ENCODE assay signal across 12 cellular contexts in the genomic region with DNA sequence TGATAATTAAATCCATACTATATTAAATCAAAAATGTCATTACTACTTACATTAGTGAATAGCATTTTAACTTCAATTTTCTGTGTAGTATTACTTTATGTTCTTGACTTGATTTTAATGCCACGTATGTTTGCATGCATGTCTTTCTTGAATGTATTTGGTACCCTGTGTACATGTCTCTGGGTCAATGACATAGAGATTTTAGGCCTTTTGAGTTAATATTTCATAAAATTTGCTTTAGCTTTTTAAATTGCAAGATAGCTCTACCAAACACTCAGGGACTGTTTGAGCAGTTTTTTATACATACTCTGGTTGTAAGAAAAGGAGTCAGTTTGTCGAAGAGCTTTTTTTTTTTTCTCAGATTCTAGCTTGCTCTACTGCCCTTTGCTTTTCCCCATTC. TPM values are rescaled to one million over a fixed set of nuclear protein-coding genes. Genes with fewer than 3 reads are reported as not detected.
DNase-seq lines count a peak whose midpoint lies in the region; ATAC-seq and TF ChIP-seq lines count a peak whose summit lies in the region.
"Had no signal": no experiment of that assay in that cellular context is flagged by ENCODE, and none has a peak within 500 bp of the region (broad histone marks: within the 10 kb centered on the region; RNA-seq: fewer than 3 reads in every experiment).

No MANE protein-coding gene starts in this region.

- DNase-seq in heart right ventricle (no peak), Right ventricle myocardium inferior (ENCODE audit: missing footprints) (no peak), adipocyte (ENCODE audit: low read depth) (peak; percentile 34), immature natural killer cell (no peak), uterus (no peak), aorta (no peak), globus pallidus (ENCODE audit: low spot score) (no peak)
- no peak for DNase-seq in NK-92 treated with Interleukin-12 subunit alpha and Interleukin-12 subunit beta, amount 100 ng/mL, for 24 hours (lab: John Stamatoyannopoulos, UW)
- DNase-seq: activated naive CD8-positive, alpha-beta T cell treated with anti-CD3 and anti-CD28 coated beads, Interleukin-2, amount 10 ng/mL, durations not matched to agents 7 days and 5 days; AML-193; erythroblast; left colon had no signal

- peaks cover 14 to 18% (median 15%) of the 10 kb centered on the region in 3 donors for H3K36me3 Mint-ChIP-seq in immature natural killer cell

- ATAC-seq in heart right ventricle (no peak), Right ventricle myocardium inferior (no peak), aorta (ENCODE audit: low FRiP score) (no peak)
- ATAC-seq: left colon had no signal

- intact Hi-C loops in heart right ventricle (cut with DNase I): loop anchor here in 1 of 10 donors (5.0 kb wide), 1 partner anchor 54 kb away; a partner anchor contains a TSS
- intact Hi-C loops in Right ventricle myocardium inferior (cut with DNase I): no loop called here
- intact Hi-C loops in uterus (cut with DNase I; ENCODE audit: low total_unique reads): no loop called here
- intact Hi-C loops in aorta (cut with DNase I): no loop called here

- WGBS in heart right ventricle, 2 donors: 70 to 85% methylated on average over 2 of the region's 2 CpGs
- WGBS in aorta, 2 donors: 50 to 54% methylated on average over 2 of the region's 2 CpGs

- no peak overlapping the region for H3K4me3 Mint-ChIP-seq in immature natural killer cell

- TF ChIP-seq POLR2A in uterus (IDR thresholded peaks at IDR 0.05): no peak

- H3K4me1 ChIP-seq in heart right ventricle (peaks cover 8 to 45% (median 24%) of the 10 kb centered on the region in 9 donors), adipocyte (ENCODE audit: control insufficient read depth, insufficient read depth, low read length) (peaks cover 32% of the 10 kb centered on the region), uterus (peaks cover 0 to under 1% of the 10 kb centered on the region in 2 donors), aorta (ENCODE audit: control insufficient read depth in 1 of 2, insufficient read depth in 2 of 2, low read length in 2 of 2) (no peaks in the 10 kb centered on the region)

- H3K27ac Mint-ChIP-seq in immature natural killer cell: peak overlapping the region in 5 of 6 donors; percentile 9 to 99 (median 14)

- TF ChIP-seq CTCF in heart right ventricle (IDR thresholded peaks at IDR 0.05) (no peak), uterus (IDR thresholded peaks at IDR 0.05) (no peak)

- H3K4me3 ChIP-seq in heart right ventricle (peak overlapping the region in 6 of 10 donors; percentile 77 to 93 (median 86)), adipocyte (ENCODE audit: low read length) (no peak overlapping the region), uterus (no peak overlapping the region), aorta (ENCODE audit: low read length in 2 of 2) (no peak overlapping the region)

- H3K9me3 ChIP-seq in heart right ventricle (no peaks in the 10 kb centered on the region), adipocyte (ENCODE audit: control insufficient read depth, low read length) (no peaks in the 10 kb centered on the region), uterus (no peaks in the 10 kb centered on the region), aorta (ENCODE audit: control insufficient read depth, low read length) (no peaks in the 10 kb centered on the region)

- no peaks in the 10 kb centered on the region for H3K9me3 Mint-ChIP-seq in immature natural killer cell
- H3K9me3 Mint-ChIP-seq: activated naive CD8-positive, alpha-beta T cell treated with anti-CD3 and anti-CD28 coated beads, Interleukin-2, amount 10 ng/mL, durations not matched to agents 7 days and 5 days had no signal

- peaks cover 30 to 34% of the 10 kb centered on the region in 2 donors for H3K4me1 Mint-ChIP-seq in immature natural killer cell

- H3K27ac ChIP-seq in heart right ventricle (peak overlapping the region in 5 of 10 donors; percentile 97 to 99 (median 97)), uterus (peak overlapping the region; percentile 93 to 95), aorta (ENCODE audit: low read depth in 1 of 2, low read length in 2 of 2) (no peak overlapping the region)

- H3K36me3 ChIP-seq in heart right ventricle (peaks cover 0 to 7% (median 0%) of the 10 kb centered on the region in 9 donors), adipocyte (ENCODE audit: control insufficient read depth, insufficient read depth, low read length, severe bottlenecking) (no peaks in the 10 kb centered on the region), uterus (no peaks in the 10 kb centered on the region), aorta (ENCODE audit: control insufficient read depth in 1 of 2, insufficient read depth in 2 of 2, low read length in 1 of 2) (no peaks in the 10 kb centered on the region)

- H3K9ac ChIP-seq in adipocyte (ENCODE audit: low read length): no peak overlapping the region

- H3K27me3 ChIP-seq in heart right ventricle: no peaks in the 10 kb centered on the region
- H3K27me3 ChIP-seq in adipocyte (replicated peaks; ENCODE audit: control insufficient read depth, insufficient read depth, low read length): no peaks in the 10 kb centered on the region
- no peaks in the 10 kb centered on the region for H3K27me3 ChIP-seq in uterus
- H3K27me3 ChIP-seq in aorta (ENCODE audit: control insufficient read depth in 1 of 2, insufficient read depth in 2 of 2, low read length in 1 of 2): no peaks in the 10 kb centered on the region

- peaks cover 17 to 31% (median 29%) of the 10 kb centered on the region in 3 donors for H3K27me3 Mint-ChIP-seq in immature natural killer cell (ENCODE audit: low read depth in 3 of 3)
- H3K27me3 Mint-ChIP-seq: activated naive CD8-positive, alpha-beta T cell treated with anti-CD3 and anti-CD28 coated beads, Interleukin-2, amount 10 ng/mL, durations not matched to agents 7 days and 5 days had no signal

RNA-seq across cellular contexts. Expression of a gene that starts 1.5 kb away (rescaled TPM):
- total RNA-seq in heart right ventricle (10 to 100 TPM in 7 of 10 donors, 1 to 10 TPM in 3; 1.4 to 57.8 (median 28.1) TPM), Right ventricle myocardium inferior (4.9 TPM), uterus (10 to 100 TPM in 1 of 4 donors, 1 to 10 TPM in 3; 1.3 to 10.6 (median 5.6) TPM), aorta (1 to 10 TPM; 2.4 to 2.5 TPM)
- polyA plus RNA-seq in heart right ventricle (10 to 100 TPM in 1 of 2 donors, 1 to 10 TPM in 1; 4.9 to 11.3 TPM), immature natural killer cell (1 to 10 TPM; 4.2 to 7.9 (median 6.0) TPM), aorta (1 to 10 TPM; 4.3 to 6.9 TPM)

RNA-seq across cellular contexts. Expression of a gene that starts 2.3 kb away (rescaled TPM):
- 10 to 100 TPM; 26.1 to 45.6 (median 30.5) TPM for total RNA-seq in heart right ventricle
- 10 to 100 TPM; 28.6 to 34.1 TPM for polyA plus RNA-seq in heart right ventricle
- 28.0 TPM for total RNA-seq in Right ventricle myocardium inferior
- polyA plus RNA-seq in immature natural killer cell: 100 to 1,000 TPM; 129 to 177 (median 150) TPM
- total RNA-seq in uterus: 10 to 100 TPM; 21.5 to 80.8 (median 39.4) TPM
- 100 to 1,000 TPM; 102 TPM for total RNA-seq in aorta
- 10 to 100 TPM; 30.1 to 82.4 TPM for polyA plus RNA-seq in aorta

RNA-seq across cellular contexts. Expression of a gene that starts 8.9 kb away (rescaled TPM):
- total RNA-seq in heart right ventricle (10 to 100 TPM in 9 of 10 donors, 1 to 10 TPM in 1; 9.1 to 14.4 (median 10.6) TPM), Right ventricle myocardium inferior (8.4 TPM), uterus (100 to 1,000 TPM in 1 of 4 donors, 10 to 100 TPM in 2, 1 to 10 TPM in 1; 7.4 to 285 (median 21.2) TPM), aorta (10 to 100 TPM; 16.0 to 22.2 TPM)
- polyA plus RNA-seq in heart right ventricle (10 to 100 TPM in 1 of 2 donors, 1 to 10 TPM in 1; 3.4 to 11.4 TPM), immature natural killer cell (10 to 100 TPM in 1 of 3 donors, 1 to 10 TPM in 2; 5.1 to 14.2 (median 5.7) TPM), aorta (10 to 100 TPM in 1 of 2 donors, 1 to 10 TPM in 1; 6.9 to 15.0 TPM)

RNA-seq across cellular contexts. Expression of a gene that starts 14.2 kb away (rescaled TPM):
- total RNA-seq in heart right ventricle (10 to 100 TPM in 3 of 10 donors, 1 to 10 TPM in 7; 5.4 to 12.6 (median 8.0) TPM), Right ventricle myocardium inferior (6.6 TPM), uterus (1 to 10 TPM in 3 of 4 donors, under 1 TPM in 1; 0.59 to 8.5 (median 3.8) TPM), aorta (1 to 10 TPM; 3.0 to 3.8 TPM)
- polyA plus RNA-seq in heart right ventricle (1 to 10 TPM; 5.2 to 5.8 TPM), immature natural killer cell (1 to 10 TPM; 4.0 to 7.0 (median 4.3) TPM), aorta (1 to 10 TPM; 1.8 to 2.6 TPM)

RNA-seq across cellular contexts. Expression of a gene that starts 25.3 kb away (rescaled TPM):
- total RNA-seq in heart right ventricle (under 1 TPM; 0.21 to 0.78 (median 0.32) TPM), Right ventricle myocardium inferior (0.30 TPM), uterus (under 1 TPM in 2 of 4 donors, not detected in 2; 0.24 to 0.55 TPM), aorta (under 1 TPM; 0.29 to 0.54 TPM)
- polyA plus RNA-seq in heart right ventricle (1 to 10 TPM in 1 of 2 donors, under 1 TPM in 1; 0.06 to 1.8 TPM), immature natural killer cell (under 1 TPM in 1 of 3 donors, not detected in 2; 0.18 TPM), aorta (under 1 TPM in 1 of 2 donors, not detected in 1; 0.38 TPM)

Comparison
In these comparisons a context has a peak if more than half of its experiments do, and no peak if none do; other contexts are left out.
1. H3K27ac ChIP-seq: peak in uterus (2 of 2); none in aorta (0 of 2).
2. H3K4me3 ChIP-seq: peak in heart right ventricle (6 of 10); none in adipocyte (single experiment), uterus (0 of 2) and aorta (0 of 2).